In genomic region chr13:112326821-112327370, GRCh38 we compare ENCODE assay signal across 1 cellular context.
TF ChIP-seq lines count a peak whose summit lies in the region.

No MANE protein-coding gene starts in this region.

TF ChIP-seq in HepG2, 621 proteins besides CTCF, POLR2A, EP300 and RAD21:
- no peak for TF ChIP-seq ZNF138 (CRISPR knock-in tag; IDR thresholded peaks at IDR 0.05; ENCODE audit: low read depth)
- TF ChIP-seq GMEB2 (CRISPR knock-in tag; IDR thresholded peaks at IDR 0.05; ENCODE audit: low read depth) = no peak
- no peak for TF ChIP-seq ZNF672 (CRISPR knock-in tag; IDR thresholded peaks at IDR 0.05)
- no peak for TF ChIP-seq TFAP4 (IDR thresholded peaks at IDR 0.05; ENCODE audit: borderline replicate concordance, low read depth)
- no peak for TF ChIP-seq GATAD1 (CRISPR knock-in tag; IDR thresholded peaks at IDR 0.05)
- TF ChIP-seq U2AF2 (IDR thresholded peaks at IDR 0.05; ENCODE audit: low read depth, low read length) = no peak
- TF ChIP-seq IKZF4 (CRISPR knock-in tag; IDR thresholded peaks at IDR 0.05; ENCODE audit: borderline replicate concordance, low read depth, not compliant biosample characterization) = no peak
- TF ChIP-seq NFATC3 (CRISPR knock-in tag; IDR thresholded peaks at IDR 0.05) = no peak
- TF ChIP-seq ZNF331 (CRISPR knock-in tag; IDR thresholded peaks at IDR 0.05) = no peak
- TF ChIP-seq MYPOP (CRISPR knock-in tag; IDR thresholded peaks at IDR 0.05) = no peak
- no peak for TF ChIP-seq TFE3 (CRISPR knock-in tag; IDR thresholded peaks at IDR 0.05)
- TF ChIP-seq MTF2 (CRISPR knock-in tag; IDR thresholded peaks at IDR 0.05; ENCODE audit: borderline replicate concordance) = no peak
- TF ChIP-seq THAP7 (CRISPR knock-in tag; IDR thresholded peaks at IDR 0.05) = no peak
- TF ChIP-seq CBX5 (CRISPR knock-in tag; IDR thresholded peaks at IDR 0.05; ENCODE audit: borderline replicate concordance) = no peak
- no peak for TF ChIP-seq ZNF616 (CRISPR knock-in tag; IDR thresholded peaks at IDR 0.05; ENCODE audit: low read depth)
